9 cellular contexts compared by ENCODE assay signal in the genomic region with DNA sequence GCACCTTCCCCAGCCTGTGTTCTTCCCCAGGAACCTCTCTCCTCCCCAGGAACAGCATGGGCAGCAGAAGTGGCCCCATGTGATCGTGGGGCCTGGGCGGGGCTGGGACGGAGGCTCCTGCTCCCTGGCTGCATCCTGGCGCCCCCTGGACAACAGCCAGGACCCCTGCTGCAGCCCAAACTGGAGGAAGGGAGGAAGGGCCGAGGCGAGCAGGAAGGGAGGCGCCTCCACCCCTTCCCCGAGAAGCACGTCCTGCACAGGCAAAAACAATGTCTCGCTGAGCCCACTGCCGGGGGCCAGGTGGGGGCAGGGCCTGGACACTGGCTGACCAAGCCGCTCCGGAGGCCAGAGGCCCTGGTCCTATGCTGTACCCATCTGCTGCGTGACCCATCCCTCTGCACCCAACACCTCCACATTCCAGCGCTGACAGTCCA. TPM values are rescaled to one million over a fixed set of nuclear protein-coding genes. Genes with fewer than 3 reads are reported as not detected.
DNase-seq lines count a peak whose midpoint lies in the region; ATAC-seq, FAIRE-seq and TF ChIP-seq lines count a peak whose summit lies in the region.
"Had no signal": no experiment of that assay in that cellular context is flagged by ENCODE, and none has a peak within 500 bp of the region (broad histone marks: within the 10 kb centered on the region; RNA-seq: fewer than 3 reads in every experiment).

No MANE protein-coding gene starts in this region.

- WGBS in mesendoderm (ENCODE audit: extremely low coverage, insufficient coverage, low lambda C conversion rate): no CpG with 5 or more reads among the region's 15 CpGs
- 35 to 49% methylated on average over 11 to 12 of the region's 15 CpGs for WGBS in tibial nerve, 2 donors

- H4K8ac ChIP-seq in mesendoderm (ENCODE audit: low read depth, low read length): no peak overlapping the region

- CTCF ChIA-PET in endothelial cell of umbilical vein (lab: Charles Lee): interaction anchor here (0.9 to 1.6 kb wide), 5 partner anchors 11 to 91 kb away, joined by 3 to 5 read pairs (median 4); no protein-coding TSS in a partner anchor

- peak overlapping the region; percentile 40 for H3K56ac ChIP-seq in mesendoderm (ENCODE audit: low read length)

- no peaks in the 10 kb centered on the region for H4K20me1 ChIP-seq in endothelial cell of umbilical vein (replicated peaks; ENCODE audit: control insufficient read depth, extremely low read depth, insufficient read depth, low read length)

- TF ChIP-seq CTCF in endothelial cell of umbilical vein (IDR thresholded peaks at IDR 0.05; ENCODE audit: extremely low read depth in 1 of 2, insufficient read depth in 1 of 2, low read depth in 1 of 2, low read length in 2 of 2): no peak
- no peak for TF ChIP-seq CTCF in tibial nerve (IDR thresholded peaks at IDR 0.05)
- TF ChIP-seq CTCF in uterus (IDR thresholded peaks at IDR 0.05): no peak

- H3K27ac ChIP-seq in endothelial cell of umbilical vein (ENCODE audit: insufficient read depth, low read depth, low read length): peak overlapping the region; percentile 66
- no peak overlapping the region for H3K27ac ChIP-seq in mesendoderm (ENCODE audit: low read depth, low read length)
- H3K27ac ChIP-seq in tibial nerve: peak overlapping the region in 3 of 4 donors; percentile 56 to 85 (median 78)
- H3K27ac ChIP-seq in uterus: peak overlapping the region in 1 of 2 donors; percentile 49

- H3K18ac ChIP-seq in mesendoderm (ENCODE audit: low read length): no peak overlapping the region

- H3K79me1 ChIP-seq in mesendoderm (ENCODE audit: low read length): no peaks in the 10 kb centered on the region

- H3K9me3 Mint-ChIP-seq in activated T-cell treated with anti-CD3 and anti-CD28 coated beads, Interleukin-2, amount 50 U/mL, for 4 hours: no peaks in the 10 kb centered on the region
- H3K9me3 Mint-ChIP-seq in immature natural killer cell: no peaks in the 10 kb centered on the region
- H3K9me3 Mint-ChIP-seq: activated T-cell treated with anti-CD3 and anti-CD28 coated beads, Interleukin-2, amount 50 U/mL, for 72 hours had no signal

- H3K4me3 ChIP-seq in endothelial cell of umbilical vein (replicated peaks in 1 of 3; ENCODE audit: insufficient read depth in 1 of 3, low read depth in 1 of 3, low read length in 3 of 3) (no peak overlapping the region), mesendoderm (ENCODE audit: low read length) (no peak overlapping the region), tibial nerve (no peak overlapping the region), uterus (no peak overlapping the region)

- POLR2A ChIA-PET in endothelial cell of umbilical vein (lab: Charles Lee): interaction anchor here (1.8 kb wide), 1 partner anchor 15 kb away, joined by 5 read pairs; a partner anchor contains a TSS

- no peak overlapping the region for H3K4ac ChIP-seq in mesendoderm (ENCODE audit: low read depth, low read length)

- BruUV-seq in endothelial cell of umbilical vein (replicated peaks; lab: Mats Ljungman, UMichigan): no TSS peak

- no peak for ATAC-seq in activated T-cell treated with anti-CD3 and anti-CD28 coated beads, Interleukin-2, amount 50 U/mL, for 4 hours
- ATAC-seq: activated T-cell treated with anti-CD3 and anti-CD28 coated beads, Interleukin-2, amount 50 U/mL, for 72 hours had no signal

- no peak overlapping the region for H4K5ac ChIP-seq in mesendoderm (ENCODE audit: low read length)

- no peak for FAIRE-seq in endothelial cell of umbilical vein (lab: Jason Lieb, UNC)

- intact Hi-C loops in endothelial cell of umbilical vein (cut with micrococcal nuclease): loop anchor here (1.0 kb wide), 1 partner anchor 91 kb away; no protein-coding TSS in a partner anchor
- intact Hi-C loops in uterus (cut with DNase I; ENCODE audit: low total_unique reads): no loop called here

- H2AFZ ChIP-seq in endothelial cell of umbilical vein (ENCODE audit: low read depth, low read length): no peak overlapping the region

- H3K27ac Mint-ChIP-seq in immature natural killer cell: no peak overlapping the region
- H3K27ac Mint-ChIP-seq: activated T-cell treated with anti-CD3 and anti-CD28 coated beads, Interleukin-2, amount 50 U/mL, for 72 hours had no signal

- no peak overlapping the region for H3K23ac ChIP-seq in mesendoderm (ENCODE audit: low read length)

- H3K4me3 Mint-ChIP-seq in activated T-cell treated with anti-CD3 and anti-CD28 coated beads, Interleukin-2, amount 50 U/mL, for 4 hours: no peak overlapping the region
- H3K4me3 Mint-ChIP-seq in immature natural killer cell: no peak overlapping the region
- H3K4me3 Mint-ChIP-seq: activated T-cell treated with anti-CD3 and anti-CD28 coated beads, Interleukin-2, amount 50 U/mL, for 72 hours had no signal

- TF ChIP-seq POLR2A in endothelial cell of umbilical vein (IDR thresholded peaks at IDR 0.05; ENCODE audit: low read depth, low read length) (no peak), tibial nerve (IDR thresholded peaks at IDR 0.05) (no peak), uterus (IDR thresholded peaks at IDR 0.05) (no peak)

- H2BK5ac ChIP-seq in mesendoderm (ENCODE audit: low read length): no peak overlapping the region

- H2BK120ac ChIP-seq in mesendoderm (ENCODE audit: low read depth, low read length): no peak overlapping the region

- H3K27me3 Mint-ChIP-seq in activated T-cell treated with anti-CD3 and anti-CD28 coated beads, Interleukin-2, amount 50 U/mL, for 4 hours (ENCODE audit: low read depth): peaks cover 4% of the 10 kb centered on the region
- H3K27me3 Mint-ChIP-seq in immature natural killer cell (ENCODE audit: low read depth in 3 of 3): peaks cover 3 to 8% (median 5%) of the 10 kb centered on the region in 3 donors

- H3K9me3 ChIP-seq in endothelial cell of umbilical vein (replicated peaks; ENCODE audit: control insufficient read depth, insufficient read depth, low read length) (no peaks in the 10 kb centered on the region), tibial nerve (no peaks in the 10 kb centered on the region), uterus (no peaks in the 10 kb centered on the region)

- DNase-seq in endothelial cell of umbilical vein (ENCODE audit: low read depth, low spot score): peak; percentile 47
- DNase-seq in mesendoderm: no peak
- no peak for DNase-seq in tibial nerve (ENCODE audit: low spot score in 2 of 2)
- DNase-seq in activated T-cell treated with anti-CD3 and anti-CD28 coated beads, Interleukin-2, amount 50 U/mL, for 4 hours: no peak
- DNase-seq in uterus: no peak
- DNase-seq in immature natural killer cell: no peak
- no peak for DNase-seq in GM19238 (ENCODE audit: insufficient read length, low spot score)
- DNase-seq: activated T-cell treated with anti-CD3 and anti-CD28 coated beads, Interleukin-2, amount 50 U/mL, for 72 hours had no signal

- no peaks in the 10 kb centered on the region for H3K36me3 Mint-ChIP-seq in activated T-cell treated with anti-CD3 and anti-CD28 coated beads, Interleukin-2, amount 50 U/mL, for 4 hours (ENCODE audit: insufficient read depth)
- H3K36me3 Mint-ChIP-seq in immature natural killer cell: no peaks in the 10 kb centered on the region

- H3K4me2 ChIP-seq in endothelial cell of umbilical vein (ENCODE audit: insufficient read depth, low read length) (peak overlapping the region; percentile 18), mesendoderm (ENCODE audit: low read length) (no peak overlapping the region)

- no peak overlapping the region for H2AK5ac ChIP-seq in mesendoderm (ENCODE audit: low read length)

- dilution Hi-C loops in endothelial cell of umbilical vein (cut with MboI; ENCODE audit: extremely low pct_ligation_motif_present, low sequenced_read_pairs): no loop called here

- TF ChIP-seq EP300 in tibial nerve (IDR thresholded peaks at IDR 0.05): no peak

- peaks cover 22% of the 10 kb centered on the region for H3K4me1 Mint-ChIP-seq in activated T-cell treated with anti-CD3 and anti-CD28 coated beads, Interleukin-2, amount 50 U/mL, for 4 hours (ENCODE audit: low read depth)
- H3K4me1 Mint-ChIP-seq in immature natural killer cell: peaks cover 9 to 12% of the 10 kb centered on the region in 2 donors

- H3K4me1 ChIP-seq in endothelial cell of umbilical vein (ENCODE audit: control insufficient read depth, extremely low read depth, insufficient read depth, low read length): peaks cover 60% of the 10 kb centered on the region
- H3K4me1 ChIP-seq in mesendoderm (ENCODE audit: control insufficient read depth, low read depth, low read length): peaks cover 11% of the 10 kb centered on the region
- H3K4me1 ChIP-seq in tibial nerve: peaks cover 0 to 66% (median 25%) of the 10 kb centered on the region in 4 donors
- no peaks in the 10 kb centered on the region for H3K4me1 ChIP-seq in uterus

- H3K36me3 ChIP-seq in endothelial cell of umbilical vein (ENCODE audit: control insufficient read depth in 2 of 2, extremely low read depth in 1 of 2, insufficient read depth in 2 of 2, low read length in 2 of 2) (peaks cover 2 to 24% of the 10 kb centered on the region in 2 experiments), mesendoderm (ENCODE audit: control insufficient read depth, insufficient read depth, low read length) (no peaks in the 10 kb centered on the region), tibial nerve (peaks cover 0 to 51% (median 0%) of the 10 kb centered on the region in 3 donors), uterus (no peaks in the 10 kb centered on the region)

- no peak overlapping the region for H2BK15ac ChIP-seq in mesendoderm (replicated peaks; ENCODE audit: low read depth)

- H3K79me2 ChIP-seq in endothelial cell of umbilical vein (ENCODE audit: control insufficient read depth, insufficient read depth, low read length): no peaks in the 10 kb centered on the region
- H3K79me2 ChIP-seq in mesendoderm (ENCODE audit: control insufficient read depth, insufficient read depth, low read length): no peaks in the 10 kb centered on the region

- H3K9me1 ChIP-seq in endothelial cell of umbilical vein (replicated peaks; ENCODE audit: control insufficient read depth, extremely low read depth, insufficient read depth, low read length): no peaks in the 10 kb centered on the region

- H3K27me3 ChIP-seq in endothelial cell of umbilical vein (ENCODE audit: control insufficient read depth in 2 of 2, insufficient read depth in 2 of 2, low read length in 2 of 2) (no peaks in the 10 kb centered on the region), mesendoderm (ENCODE audit: insufficient read depth, low read length, poor library complexity) (no peaks in the 10 kb centered on the region), tibial nerve (no peaks in the 10 kb centered on the region), uterus (no peaks in the 10 kb centered on the region)

- H3K9ac ChIP-seq in endothelial cell of umbilical vein (replicated peaks; ENCODE audit: extremely low read depth, insufficient read depth, low read length) (peak overlapping the region; percentile 25), mesendoderm (ENCODE audit: low read length) (no peak overlapping the region)

RNA-seq across cellular contexts. Expression of a gene that starts 15.0 kb away (rescaled TPM):
- 6.1 TPM for polyA plus RNA-seq in PFSK-1 (2012; ENCODE audit: insufficient read length, low read depth)
- 188 and 197 TPM in 2 replicates for total RNA-seq in endothelial cell of umbilical vein
- 257 and 379 TPM in 2 replicates for polyA plus RNA-seq in endothelial cell of umbilical vein
- 194 and 222 TPM in 2 replicates for polyA plus RNA-seq in endothelial cell of umbilical vein (2011; cell fraction: cytosol; rRNA removed)
- 127 and 141 TPM in 2 replicates for polyA plus RNA-seq in endothelial cell of umbilical vein (2011; cell fraction: nucleus; rRNA removed)
- 125 and 143 TPM in 2 replicates for polyA plus RNA-seq in endothelial cell of umbilical vein (2012)
- polyA minus RNA-seq in endothelial cell of umbilical vein: 112 and 155 TPM in 2 replicates
- not detected for polyA minus RNA-seq in endothelial cell of umbilical vein (2011; cell fraction: cytosol; rRNA and poly(A)+ RNA removed)
- polyA minus RNA-seq in endothelial cell of umbilical vein (2011; cell fraction: nucleus; rRNA and poly(A)+ RNA removed): 35.3 and 50.5 TPM in 2 replicates
- polyA plus RNA-seq in mesendoderm (2013, experiment 1 of 2): 0.48 TPM
- 0.77 TPM for polyA plus RNA-seq in mesendoderm (2013, experiment 2 of 2)
- 10 to 100 TPM; 11.7 to 24.9 (median 19.4) TPM for total RNA-seq in tibial nerve
- 100 to 1,000 TPM; 157 to 188 (median 184) TPM for total RNA-seq in activated T-cell treated with anti-CD3 and anti-CD28 coated beads, Interleukin-2, amount 50 U/mL, for 4 hours
- 10 to 100 TPM in 3 of 4 donors, 1 to 10 TPM in 1; 7.6 to 71.2 (median 28.7) TPM for total RNA-seq in uterus
- polyA plus RNA-seq in immature natural killer cell: 100 to 1,000 TPM; 235 to 361 (median 286) TPM

RNA-seq across cellular contexts. Expression of a gene that starts 18.0 kb away (rescaled TPM):
- polyA plus RNA-seq in PFSK-1 (2012; ENCODE audit: insufficient read length, low read depth): 68.1 TPM
- total RNA-seq in endothelial cell of umbilical vein: 39.5 and 40.6 TPM in 2 replicates
- 36.1 and 42.0 TPM in 2 replicates for polyA plus RNA-seq in endothelial cell of umbilical vein
- 21.1 and 28.5 TPM in 2 replicates for polyA plus RNA-seq in endothelial cell of umbilical vein (2011; cell fraction: cytosol; rRNA removed)
- polyA plus RNA-seq in endothelial cell of umbilical vein (2011; cell fraction: nucleus; rRNA removed): 44.8 and 58.7 TPM in 2 replicates
- 19.0 and 22.9 TPM in 2 replicates for polyA plus RNA-seq in endothelial cell of umbilical vein (2012)
- polyA minus RNA-seq in endothelial cell of umbilical vein: 23.6 and 26.9 TPM in 2 replicates
- 12.5 TPM for polyA minus RNA-seq in endothelial cell of umbilical vein (2011; cell fraction: cytosol; rRNA and poly(A)+ RNA removed)
- 12.6 and 21.3 TPM in 2 replicates for polyA minus RNA-seq in endothelial cell of umbilical vein (2011; cell fraction: nucleus; rRNA and poly(A)+ RNA removed)
- 5.6 TPM for polyA plus RNA-seq in mesendoderm (2013, experiment 1 of 2)
- 5.8 TPM for polyA plus RNA-seq in mesendoderm (2013, experiment 2 of 2)
- 10 to 100 TPM; 12.5 to 21.6 (median 17.0) TPM for total RNA-seq in tibial nerve
- under 1 TPM in 2 of 3 donors, not detected in 1; 0.26 to 0.35 TPM for total RNA-seq in activated T-cell treated with anti-CD3 and anti-CD28 coated beads, Interleukin-2, amount 50 U/mL, for 4 hours
- 10 to 100 TPM in 2 of 4 donors, 1 to 10 TPM in 2; 4.6 to 23.4 (median 10.2) TPM for total RNA-seq in uterus
- polyA plus RNA-seq in immature natural killer cell: under 1 TPM in 2 of 3 donors, not detected in 1; 0.13 to 0.36 TPM

RNA-seq across cellular contexts. Expression of a gene that starts 59.1 kb away (rescaled TPM):
- polyA plus RNA-seq in PFSK-1 (2012; ENCODE audit: insufficient read length, low read depth): 103 TPM
- total RNA-seq in endothelial cell of umbilical vein: 141 and 146 TPM in 2 replicates
- polyA plus RNA-seq in endothelial cell of umbilical vein: 82.2 and 100 TPM in 2 replicates
- polyA plus RNA-seq in endothelial cell of umbilical vein (2011; cell fraction: cytosol; rRNA removed): 34.6 and 54.8 TPM in 2 replicates
- 26.2 and 27.8 TPM in 2 replicates for polyA plus RNA-seq in endothelial cell of umbilical vein (2011; cell fraction: nucleus; rRNA removed)
- polyA plus RNA-seq in endothelial cell of umbilical vein (2012): 55.5 and 78.4 TPM in 2 replicates
- 16.9 and 24.9 TPM in 2 replicates for polyA minus RNA-seq in endothelial cell of umbilical vein
- 33.0 TPM for polyA minus RNA-seq in endothelial cell of umbilical vein (2011; cell fraction: cytosol; rRNA and poly(A)+ RNA removed)
- polyA minus RNA-seq in endothelial cell of umbilical vein (2011; cell fraction: nucleus; rRNA and poly(A)+ RNA removed): 13.5 and 26.4 TPM in 2 replicates
- polyA plus RNA-seq in mesendoderm (2013, experiment 1 of 2): 70.7 TPM
- 66.2 TPM for polyA plus RNA-seq in mesendoderm (2013, experiment 2 of 2)
- 10 to 100 TPM; 28.4 to 53.4 (median 33.4) TPM for total RNA-seq in tibial nerve
- total RNA-seq in activated T-cell treated with anti-CD3 and anti-CD28 coated beads, Interleukin-2, amount 50 U/mL, for 4 hours: under 1 TPM; 0.13 to 0.42 (median 0.35) TPM
- total RNA-seq in uterus: 100 to 1,000 TPM in 1 of 4 donors, 10 to 100 TPM in 3; 10.6 to 101 (median 16.5) TPM
- under 1 TPM in 2 of 3 donors, not detected in 1; 0.17 to 0.40 TPM for polyA plus RNA-seq in immature natural killer cell

Comparison
In these comparisons a context has a peak if more than half of its experiments do, and no peak if none do; other contexts are left out.
1. RNA of a gene that starts 18.0 kb away (total RNA-seq): 39.5 to 40.6 TPM in endothelial cell of umbilical vein, 12.5 to 21.6 TPM in tibial nerve and 4.6 to 23.4 TPM in uterus; 0.26 to 0.35 TPM in activated T-cell treated with anti-CD3 and anti-CD28 coated beads, Interleukin-2, amount 50 U/mL, for 4 hours; every median in the first group is over 4 times any median in the second.
2. RNA of a gene that starts 59.1 kb away (total RNA-seq): 141 to 146 TPM in endothelial cell of umbilical vein, 28.4 to 53.4 TPM in tibial nerve and 10.6 to 101 TPM in uterus; 0.13 to 0.42 TPM in activated T-cell treated with anti-CD3 and anti-CD28 coated beads, Interleukin-2, amount 50 U/mL, for 4 hours; every median in the first group is over 4 times any median in the second.